In the genomic region with DNA sequence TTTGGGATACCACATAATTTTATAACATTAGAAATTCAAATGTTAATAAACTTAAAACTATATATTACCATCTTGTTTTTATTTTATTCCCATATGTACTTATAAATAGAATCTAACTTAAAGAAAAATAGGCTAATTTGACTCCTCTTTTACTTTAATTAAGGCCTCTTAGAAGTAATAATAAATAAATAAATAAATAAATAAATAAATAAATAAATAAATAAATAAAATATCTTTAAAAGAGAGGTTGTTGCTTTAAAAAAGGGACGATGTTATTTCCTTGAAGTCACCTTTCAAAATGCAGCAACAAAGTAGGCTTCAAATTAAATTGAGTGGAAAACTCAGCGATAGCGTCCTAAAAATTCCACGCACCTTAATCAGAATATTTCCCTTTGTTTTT, we compare ENCODE assay signal across 29 cellular contexts.
"Had no signal": no experiment of that assay in that cellular context is flagged by ENCODE, and none has a peak within 500 bp of the region (broad histone marks: within the 10 kb centered on the region; RNA-seq: fewer than 3 reads in every experiment).

No MANE protein-coding gene starts in this region.

- H3K9me3 ChIP-seq: suprapubic skin, testis, thoracic aorta, thyroid gland, transverse colon, upper lobe of left lung, upper lobe of right lung, uterus, vagina had no signal

- H3K4me3 Mint-ChIP-seq: stimulated activated effector memory CD8-positive, alpha-beta T cell treated with anti-CD3 and anti-CD28 coated beads, Interleukin-12 subunit alpha, Interleukin-12 subunit beta, amount 100 ng/mL, for 72 hours; stimulated activated memory B cell treated with anti-CD40 and anti-IgM and Interleukin-4, amounts not matched to agents 10 μg/mL and 1 μg/mL and 100 μg/mL, for 72 hours; stimulated activated naive B cell treated with anti-CD40 and anti-IgM and Interleukin-4, amounts not matched to agents 10 μg/mL and 1 μg/mL and 100 μg/mL, for 72 hours; stimulated activated naive CD8-positive, alpha-beta T cell treated with anti-CD3 and anti-CD28 coated beads, Interleukin-15, amount 100 ng/mL, for 72 hours; stimulated activated naive CD8-positive, alpha-beta T cell treated with anti-CD3 and anti-CD28 coated beads, Interleukin-15, Interleukin-2, amounts not matched to agents 100 ng/mL and 50 ng/mL, for 24 hours; type B pancreatic cell had no signal

- ATAC-seq: stimulated activated effector memory CD8-positive, alpha-beta T cell treated with anti-CD3 and anti-CD28 coated beads, Interleukin-12 subunit alpha, Interleukin-12 subunit beta, amount 100 ng/mL, for 72 hours; stimulated activated memory B cell treated with anti-CD40 and anti-IgM and Interleukin-4, amounts not matched to agents 10 μg/mL and 1 μg/mL and 100 μg/mL, for 72 hours; stimulated activated naive B cell treated with anti-CD40 and anti-IgM and Interleukin-4, amounts not matched to agents 10 μg/mL and 1 μg/mL and 100 μg/mL, for 72 hours; stimulated activated naive CD8-positive, alpha-beta T cell treated with anti-CD3 and anti-CD28 coated beads, Interleukin-15, amount 100 ng/mL, for 72 hours; stimulated activated naive CD8-positive, alpha-beta T cell treated with anti-CD3 and anti-CD28 coated beads, Interleukin-15, Interleukin-2, amounts not matched to agents 100 U/mL and 50 U/mL, for 24 hours; upper lobe of right lung had no signal

- H3K36me3 ChIP-seq: stomach, suprapubic skin, thoracic aorta, thyroid gland, tibial artery, tibial nerve, transverse colon, upper lobe of left lung, upper lobe of right lung, uterus, vagina had no signal

- H3K36me3 Mint-ChIP-seq: stimulated activated effector memory CD8-positive, alpha-beta T cell treated with anti-CD3 and anti-CD28 coated beads, Interleukin-12 subunit alpha, Interleukin-12 subunit beta, amount 100 ng/mL, for 72 hours; stimulated activated memory B cell treated with anti-CD40 and anti-IgM and Interleukin-4, amounts not matched to agents 10 μg/mL and 1 μg/mL and 100 μg/mL, for 72 hours; type B pancreatic cell had no signal

- H3K4me3 ChIP-seq: stomach, suprapubic skin, testis, thoracic aorta, thyroid gland, tibial artery, tibial nerve, transverse colon, upper lobe of left lung, upper lobe of right lung, uterus, vagina had no signal

- H3K27ac ChIP-seq: stomach, suprapubic skin, testis, thoracic aorta, thyroid gland, tibial artery, tibial nerve, transverse colon, upper lobe of left lung, upper lobe of right lung, uterus, vagina had no signal

- H3K27me3 ChIP-seq: stomach, suprapubic skin, testis, thyroid gland, tibial artery, tibial nerve, transverse colon, upper lobe of left lung, upper lobe of right lung, uterus, vagina had no signal

- H3K27ac Mint-ChIP-seq: stimulated activated effector memory CD8-positive, alpha-beta T cell treated with anti-CD3 and anti-CD28 coated beads, Interleukin-12 subunit alpha, Interleukin-12 subunit beta, amount 100 ng/mL, for 72 hours; stimulated activated memory B cell treated with anti-CD40 and anti-IgM and Interleukin-4, amounts not matched to agents 10 μg/mL and 1 μg/mL and 100 μg/mL, for 72 hours; stimulated activated naive B cell treated with anti-CD40 and anti-IgM and Interleukin-4, amounts not matched to agents 10 μg/mL and 1 μg/mL and 100 μg/mL, for 72 hours; stimulated activated naive CD8-positive, alpha-beta T cell treated with anti-CD3 and anti-CD28 coated beads, Interleukin-15, amount 100 ng/mL, for 72 hours; stimulated activated naive CD8-positive, alpha-beta T cell treated with anti-CD3 and anti-CD28 coated beads, Interleukin-15, Interleukin-2, amounts not matched to agents 100 ng/mL and 50 ng/mL, for 24 hours; type B pancreatic cell had no signal

- H3K27me3 Mint-ChIP-seq: stimulated activated naive B cell treated with anti-CD40 and anti-IgM and Interleukin-4, amounts not matched to agents 10 μg/mL and 1 μg/mL and 100 μg/mL, for 72 hours; stimulated activated naive CD8-positive, alpha-beta T cell treated with anti-CD3 and anti-CD28 coated beads, Interleukin-15, amount 100 ng/mL, for 72 hours; stimulated activated naive CD8-positive, alpha-beta T cell treated with anti-CD3 and anti-CD28 coated beads, Interleukin-15, Interleukin-2, amounts not matched to agents 100 ng/mL and 50 ng/mL, for 24 hours; type B pancreatic cell had no signal

- FAIRE-seq: urothelium cell line had no signal

- H3K4me1 ChIP-seq: stomach, suprapubic skin, testis, thyroid gland, tibial artery, tibial nerve, transverse colon, upper lobe of left lung, upper lobe of right lung, uterus, vagina had no signal

- H3K4me1 Mint-ChIP-seq: stimulated activated effector memory CD8-positive, alpha-beta T cell treated with anti-CD3 and anti-CD28 coated beads, Interleukin-12 subunit alpha, Interleukin-12 subunit beta, amount 100 ng/mL, for 72 hours; stimulated activated memory B cell treated with anti-CD40 and anti-IgM and Interleukin-4, amounts not matched to agents 10 μg/mL and 1 μg/mL and 100 μg/mL, for 72 hours; stimulated activated naive B cell treated with anti-CD40 and anti-IgM and Interleukin-4, amounts not matched to agents 10 μg/mL and 1 μg/mL and 100 μg/mL, for 72 hours; stimulated activated naive CD8-positive, alpha-beta T cell treated with anti-CD3 and anti-CD28 coated beads, Interleukin-15, amount 100 ng/mL, for 72 hours had no signal

- DNase-seq: stimulated activated CD4-positive, alpha-beta T cell treated with anti-CD3 and anti-CD28 coated beads, Interleukin-2, amount 100 ng/mL, for 48 hours; stimulated activated CD4-positive, alpha-beta T cell treated with anti-CD3 and anti-CD28 coated beads, Interleukin-4, amount 100 ng/mL, for 1 hour; stimulated activated CD4-positive, alpha-beta T cell treated with anti-CD3 and anti-CD28 coated beads, Interleukin-4, amount 100 ng/mL, for 24 hours; stimulated activated CD4-positive, alpha-beta T cell treated with anti-CD3 and anti-CD28 coated beads, Interleukin-4, amount 100 ng/mL, for 4 hours; stimulated activated CD8-positive, alpha-beta memory T cell treated with anti-CD3 and anti-CD28 coated beads, Interleukin-4, amount 100 ng/mL, for 48 hours; stimulated activated naive B cell treated with anti-CD40 and anti-IgM and Interleukin-4, amounts not matched to agents 10 μg/mL and 1 μg/mL and 100 μg/mL, for 72 hours; stimulated activated naive CD4-positive, alpha-beta T cell; stimulated activated naive CD4-positive, alpha-beta T cell treated with Interleukin-2 at 50 U/mL for 16 hours; stimulated activated naive CD8-positive, alpha-beta T cell treated with anti-CD3 and anti-CD28 coated beads, Interleukin-15, amount 100 ng/mL, for 72 hours; stimulated activated naive CD8-positive, alpha-beta T cell treated with anti-CD3 and anti-CD28 coated beads, Interleukin-15, Interleukin-2, amounts not matched to agents 100 U/mL and 50 U/mL, for 24 hours; stomach; substantia nigra; testis; thyroid gland; tibial artery; transverse colon; trophoblast cell; upper lobe of left lung; upper lobe of right lung; uterus had no signal
